In the genomic region with DNA sequence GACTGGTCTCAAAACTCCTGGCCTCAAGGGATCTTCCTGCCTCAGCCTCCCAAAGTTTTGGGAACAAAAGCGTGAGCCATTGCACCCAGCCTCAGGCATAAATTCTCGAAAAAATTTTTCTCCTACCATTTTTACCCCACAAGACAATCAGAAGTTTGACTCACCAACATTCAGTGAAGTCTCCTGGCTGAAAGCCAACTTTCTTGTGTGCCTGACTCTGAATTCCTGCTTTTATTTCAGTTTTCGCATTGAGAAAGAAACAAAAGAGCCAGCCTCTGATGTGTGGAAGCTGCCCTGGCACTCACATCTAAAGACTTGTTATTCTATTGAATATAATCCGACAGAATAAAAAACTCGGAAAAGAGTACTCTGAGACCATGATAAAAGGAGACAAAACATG, we compare ENCODE assay signal across 15 cellular contexts.
A peak's percentile ranks its signal among the peaks of the same experiment; 100 is the strongest.
DNase-seq lines count a peak whose midpoint lies in the region; ATAC-seq, FAIRE-seq and TF ChIP-seq lines count a peak whose summit lies in the region.
"Had no signal": no experiment of that assay in that cellular context is flagged by ENCODE, and none has a peak within 500 bp of the region (broad histone marks: within the 10 kb centered on the region; RNA-seq: fewer than 3 reads in every experiment).

No MANE protein-coding gene starts in this region.

- H3K36me3 Mint-ChIP-seq in naive thymus-derived CD4-positive, alpha-beta T cell: no peaks in the 10 kb centered on the region

- TF ChIP-seq POLR2A in heart left ventricle (IDR thresholded peaks at IDR 0.05): no peak

- TF ChIP-seq CTCF in bronchial epithelial cell (IDR thresholded peaks at IDR 0.05; ENCODE audit: insufficient read depth, low read length, severe bottlenecking): no peak
- TF ChIP-seq CTCF in heart left ventricle (IDR thresholded peaks at IDR 0.05): no peak

- no peak for TF ChIP-seq EP300 in Ishikawa (IDR thresholded peaks at IDR 0.05; ENCODE audit: borderline replicate concordance)

- no peak overlapping the region for H3K4me3 Mint-ChIP-seq in naive thymus-derived CD4-positive, alpha-beta T cell
- H3K4me3 Mint-ChIP-seq: dendritic cell treated with granulocyte-macrophage colony-stimulating factor and Interleukin-4, amounts not matched to agents 40 ng/mL and 50 ng/mL, for 4 days; neural crest cell had no signal

- H3K27me3 ChIP-seq in bronchial epithelial cell (ENCODE audit: control insufficient read depth, insufficient read depth, low read length) (no peaks in the 10 kb centered on the region), heart left ventricle (no peaks in the 10 kb centered on the region)
- H3K27me3 ChIP-seq in naive thymus-derived CD4-positive, alpha-beta T cell (ENCODE audit: control insufficient read depth in 2 of 2, insufficient read depth in 2 of 2, low read length in 2 of 2): no peaks in the 10 kb centered on the region

- FAIRE-seq in bronchial epithelial cell (lab: Jason Lieb, UNC) (no peak), islet of Langerhans (lab: Jason Lieb, UNC) (peak; percentile 51)

- DNase-seq in A172 (ENCODE audit: low spot score): peak; percentile 32
- peak; percentile 68 for DNase-seq in bronchial epithelial cell (ENCODE audit: low read depth)
- DNase-seq in heart left ventricle: no peak
- no peak for DNase-seq in naive thymus-derived CD4-positive, alpha-beta T cell
- DNase-seq in SHP77 (lab: John Stamatoyannopoulos, UW): no peak
- DNase-seq: activated naive CD4-positive, alpha-beta T cell; AML-193; Karpas-422; NCI-H526 treated with DMSO at 0.1 percent for 48 hours; stimulated activated naive CD8-positive, alpha-beta T cell treated with anti-CD3 and anti-CD28 coated beads, Interleukin-15, Interleukin-2, amounts not matched to agents 100 U/mL and 50 U/mL, for 24 hours had no signal

- H3K27ac ChIP-seq in heart left ventricle: no peak overlapping the region
- H3K27ac ChIP-seq in naive thymus-derived CD4-positive, alpha-beta T cell (ENCODE audit: low read depth, low read length): no peak overlapping the region

- H3K4me3 ChIP-seq in bronchial epithelial cell (ENCODE audit: low read depth, low read length): no peak overlapping the region
- H3K4me3 ChIP-seq in heart left ventricle: no peak overlapping the region
- H3K4me3 ChIP-seq in naive thymus-derived CD4-positive, alpha-beta T cell (ENCODE audit: low read length): no peak overlapping the region

- ATAC-seq in heart left ventricle (no peak), HG03378 (IDR thresholded peaks at IDR 0.05; ENCODE audit: unreplicated experiment) (no peak)
- ATAC-seq in naive thymus-derived CD4-positive, alpha-beta T cell: no peak
- ATAC-seq: stimulated activated naive CD8-positive, alpha-beta T cell treated with anti-CD3 and anti-CD28 coated beads, Interleukin-15, Interleukin-2, amounts not matched to agents 100 U/mL and 50 U/mL, for 24 hours had no signal

- no peak for TF ChIP-seq RAD21 in Ishikawa (IDR thresholded peaks at IDR 0.05; ENCODE audit: low read depth)

- peaks cover 0 to 9% (median 4%) of the 10 kb centered on the region in 11 donors for H3K9me3 Mint-ChIP-seq in naive thymus-derived CD4-positive, alpha-beta T cell
- H3K9me3 Mint-ChIP-seq: neural crest cell had no signal

- POLR2A ChIA-PET in naive thymus-derived CD4-positive, alpha-beta T cell (lab: Charles Lee): no interaction called here

- CTCF ChIA-PET in naive thymus-derived CD4-positive, alpha-beta T cell (lab: Charles Lee): no interaction called here

- H3K27me3 Mint-ChIP-seq in naive thymus-derived CD4-positive, alpha-beta T cell: no peaks in the 10 kb centered on the region
- H3K27me3 Mint-ChIP-seq: dendritic cell treated with granulocyte-macrophage colony-stimulating factor and Interleukin-4, amounts not matched to agents 40 ng/mL and 50 ng/mL, for 4 days had no signal

- no peaks in the 10 kb centered on the region for H3K4me1 ChIP-seq in heart left ventricle
- H3K4me1 ChIP-seq in naive thymus-derived CD4-positive, alpha-beta T cell (ENCODE audit: control insufficient read depth in 2 of 2, insufficient read depth in 2 of 2, low read length in 2 of 2): no peaks in the 10 kb centered on the region

- intact Hi-C loops in heart left ventricle (cut with DNase I): no loop called here
- intact Hi-C loops in naive thymus-derived CD4-positive, alpha-beta T cell (cut with micrococcal nuclease): no loop called here

- H3K9me3 ChIP-seq in heart left ventricle: no peaks in the 10 kb centered on the region
- H3K9me3 ChIP-seq in naive thymus-derived CD4-positive, alpha-beta T cell (ENCODE audit: control insufficient read depth in 2 of 3, low read length in 3 of 3): no peaks in the 10 kb centered on the region

- peaks cover 0 to 2% (median 0%) of the 10 kb centered on the region in 7 donors for H3K4me1 Mint-ChIP-seq in naive thymus-derived CD4-positive, alpha-beta T cell

- no peaks in the 10 kb centered on the region for H3K36me3 ChIP-seq in bronchial epithelial cell (ENCODE audit: control insufficient read depth, insufficient read depth, low read length)
- H3K36me3 ChIP-seq in heart left ventricle: no peaks in the 10 kb centered on the region
- H3K36me3 ChIP-seq in naive thymus-derived CD4-positive, alpha-beta T cell (ENCODE audit: control insufficient read depth in 2 of 3, insufficient read depth in 3 of 3, low read length in 3 of 3): no peaks in the 10 kb centered on the region

- WGBS in heart left ventricle, 4 donors: 72 to 83% (median 81%) methylated on average over 5 of the region's 5 CpGs

- no peak overlapping the region for H3K27ac Mint-ChIP-seq in naive thymus-derived CD4-positive, alpha-beta T cell
- H3K27ac Mint-ChIP-seq: dendritic cell treated with granulocyte-macrophage colony-stimulating factor and Interleukin-4, amounts not matched to agents 40 ng/mL and 50 ng/mL, for 4 days had no signal

TF ChIP-seq in Ishikawa, 13 proteins besides CTCF, POLR2A, EP300 and RAD21:
- TF ChIP-seq NFIC (IDR thresholded peaks at IDR 0.05): peak; percentile 79
- TF ChIP-seq CREB1 (IDR thresholded peaks at IDR 0.05; ENCODE audit: low read depth): no peak

Comparison
In these comparisons a context has a peak if more than half of its experiments do, and no peak if none do; other contexts are left out.
1. DNase-seq: peak in A172 (single experiment) and bronchial epithelial cell (single experiment); none in heart left ventricle (0 of 5), naive thymus-derived CD4-positive, alpha-beta T cell (0 of 9) and SHP77 (0 of 2).